ENCODE assay signal across 8 cellular contexts in the genomic region with DNA sequence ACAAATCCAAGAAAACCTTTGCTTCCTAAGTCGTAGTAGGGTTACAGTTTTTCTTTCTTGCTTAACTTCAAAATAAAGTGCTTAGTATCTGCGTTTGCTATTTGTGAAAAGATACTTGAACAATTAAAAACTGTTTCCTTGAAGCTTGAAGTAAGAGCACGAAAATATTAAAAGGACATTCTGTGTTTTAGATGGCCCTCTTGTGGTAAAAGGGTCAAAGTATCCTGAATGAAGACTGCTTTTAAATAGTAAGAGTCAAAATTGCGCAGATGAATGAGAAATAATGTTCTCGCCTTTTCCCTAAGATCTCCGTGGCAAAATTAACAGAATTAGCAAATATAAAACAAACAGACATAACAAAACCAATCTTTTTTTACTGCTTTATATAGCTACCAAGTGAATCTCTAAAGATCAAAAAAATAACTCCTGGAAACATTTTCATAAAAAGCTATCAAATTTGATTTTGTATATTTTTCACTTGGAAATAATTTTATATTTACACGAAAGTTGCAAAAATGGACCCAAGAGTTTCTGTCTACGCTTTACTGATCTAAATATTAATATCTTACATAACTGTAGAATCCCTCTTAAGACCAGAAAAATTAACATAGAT.
DNase-seq lines count a peak whose midpoint lies in the region; ATAC-seq, FAIRE-seq and TF ChIP-seq lines count a peak whose summit lies in the region.

No MANE protein-coding gene starts in this region.

- TF ChIP-seq CTCF in WI38 (IDR thresholded peaks at IDR 0.05; ENCODE audit: low read depth, low read length): peak; percentile 31; the same call in 1 of the 2 replicates

- FAIRE-seq in G401.6 (lab: Jason Lieb, UNC): peak; percentile 91

- no peak overlapping the region for H3K4me3 ChIP-seq in WI38 (ENCODE audit: low read depth, low read length)

- DNase-seq in A172 (ENCODE audit: low spot score) (peak; percentile 49), MV-4-11 (lab: John Stamatoyannopoulos, UW) (peak; percentile 7), globus pallidus (ENCODE audit: low spot score) (peak; percentile 87), putamen (ENCODE audit: low spot score) (peak; percentile 74)
- DNase-seq in stimulated activated CD8-positive, alpha-beta memory T cell treated with anti-CD3 and anti-CD28 coated beads, Interleukin-4, amount 100 ng/mL, for 48 hours: no peak

- no peak for ATAC-seq in GM19324 (IDR thresholded peaks at IDR 0.05; ENCODE audit: low FRiP score, unreplicated experiment)
